In genomic region chr17:1197379-1197778, GRCh38 we compare ENCODE assay signal across 9 cellular contexts. TPM values are rescaled to one million over a fixed set of nuclear protein-coding genes. Genes with fewer than 3 reads are reported as not detected.
DNase-seq lines count a peak whose midpoint lies in the region; ATAC-seq and TF ChIP-seq lines count a peak whose summit lies in the region.
"Had no signal": no experiment of that assay in that cellular context is flagged by ENCODE, and none has a peak within 500 bp of the region (broad histone marks: within the 10 kb centered on the region; RNA-seq: fewer than 3 reads in every experiment).

No MANE protein-coding gene starts in this region.

- H2AFZ ChIP-seq in SU-DHL-6 (ENCODE audit: low read depth, low read length, severe bottlenecking) (no peak overlapping the region), hepatocyte (no peak overlapping the region)

- TF ChIP-seq EP300 in tibial nerve (IDR thresholded peaks at IDR 0.05), result peak; percentile 77 to 92

- H3K4me2 ChIP-seq in SU-DHL-6 (ENCODE audit: low read depth, low read length, poor library complexity, severe bottlenecking) (peak overlapping the region; percentile 67), hepatocyte (peak overlapping the region; percentile 56)

- H3K27ac ChIP-seq in SU-DHL-6 (ENCODE audit: low read depth, low read length) (peak overlapping the region; percentile 98), hepatocyte (peak overlapping the region; percentile 87), tibial nerve (peak overlapping the region; percentile 22 to 84 (median 76))
- H3K27ac ChIP-seq: C4-2B had no signal

- H3K79me2 ChIP-seq in SU-DHL-6 (ENCODE audit: insufficient read depth, low read length), result peaks cover 31% of the 10 kb centered on the region
- H3K79me2 ChIP-seq in hepatocyte, result no peaks in the 10 kb centered on the region

- peak overlapping the region; percentile 38 for H3K9ac ChIP-seq in SU-DHL-6 (ENCODE audit: low read length)

- no peak for TF ChIP-seq CTCF in SU-DHL-6 (IDR thresholded peaks at IDR 0.05; ENCODE audit: insufficient read depth, low read length, poor library complexity, severe bottlenecking)
- TF ChIP-seq CTCF in hepatocyte (IDR thresholded peaks at IDR 0.05; ENCODE audit: poor library complexity), result no peak
- no peak for TF ChIP-seq CTCF in tibial nerve (IDR thresholded peaks at IDR 0.05)

- peaks cover 46% of the 10 kb centered on the region for H3K4me1 Mint-ChIP-seq in activated T-cell treated with anti-CD3 and anti-CD28 coated beads, Interleukin-2, amount 50 U/mL, for 4 hours (ENCODE audit: low read depth)

- H3K4me1 ChIP-seq in hepatocyte (ENCODE audit: insufficient read depth) (peaks cover 11% of the 10 kb centered on the region), tibial nerve (peaks cover 0 to 24% (median 14%) of the 10 kb centered on the region in 4 donors)

- peaks cover 46% of the 10 kb centered on the region for H3F3A ChIP-seq in SU-DHL-6 (ENCODE audit: insufficient read depth)

- no peaks in the 10 kb centered on the region for H3K9me3 ChIP-seq in SU-DHL-6 (ENCODE audit: insufficient read depth, low read length)
- no peaks in the 10 kb centered on the region for H3K9me3 ChIP-seq in hepatocyte (ENCODE audit: low read depth)
- no peaks in the 10 kb centered on the region for H3K9me3 ChIP-seq in tibial nerve

- no peaks in the 10 kb centered on the region for H3K9me3 Mint-ChIP-seq in activated T-cell treated with anti-CD3 and anti-CD28 coated beads, Interleukin-2, amount 50 U/mL, for 4 hours

- H3K9me2 ChIP-seq in SU-DHL-6 (replicated peaks; ENCODE audit: insufficient read depth, low read length) (no peaks in the 10 kb centered on the region), hepatocyte (replicated peaks; ENCODE audit: insufficient read depth) (no peaks in the 10 kb centered on the region)

- no peaks in the 10 kb centered on the region for H3K27me3 Mint-ChIP-seq in activated T-cell treated with anti-CD3 and anti-CD28 coated beads, Interleukin-2, amount 50 U/mL, for 4 hours (ENCODE audit: low read depth)

- H3K4me3 ChIP-seq in SU-DHL-6 (ENCODE audit: insufficient read depth, low read length, poor library complexity, severe bottlenecking) (no peak overlapping the region), hepatocyte (no peak overlapping the region), tibial nerve (no peak overlapping the region)

- no peak overlapping the region for H3K4me3 Mint-ChIP-seq in activated T-cell treated with anti-CD3 and anti-CD28 coated beads, Interleukin-2, amount 50 U/mL, for 4 hours

- no peaks in the 10 kb centered on the region for H3K27me3 ChIP-seq in SU-DHL-6 (ENCODE audit: low read length)
- H3K27me3 ChIP-seq in hepatocyte, result no peaks in the 10 kb centered on the region
- H3K27me3 ChIP-seq in tibial nerve, result no peaks in the 10 kb centered on the region

- TF ChIP-seq POLR2A in tibial nerve (IDR thresholded peaks at IDR 0.05), result no peak

- WGBS in hepatocyte (ENCODE audit: low lambda C conversion rate, missing lambda C conversion rate), result 47% methylated on average over 3 of the region's 3 CpGs
- WGBS in tibial nerve, 2 donors, result 26 to 53% methylated on average over 3 of the region's 3 CpGs

- H3K36me3 ChIP-seq in SU-DHL-6 (ENCODE audit: low read length) (no peaks in the 10 kb centered on the region), hepatocyte (replicated peaks; ENCODE audit: insufficient read depth, low read depth) (no peaks in the 10 kb centered on the region), tibial nerve (no peaks in the 10 kb centered on the region)

- no peak for DNase-seq in activated T-cell treated with anti-CD3 and anti-CD28 coated beads, Interleukin-2, amount 50 U/mL, for 4 hours
- no peak for DNase-seq in activated T-cell treated with anti-CD3 and anti-CD28 coated beads for 4 hours
- peak; percentile 59 for DNase-seq in hepatocyte (ENCODE audit: low spot score)
- peak in 1 of 2 donors; percentile 76 for DNase-seq in tibial nerve (ENCODE audit: low spot score in 2 of 2)
- no peak for DNase-seq in cortex of kidney (lab: John Stamatoyannopoulos, UW)
- no peak for DNase-seq in NCI-H1417 (lab: John Stamatoyannopoulos, UW)
- DNase-seq in ureter (ENCODE audit: low spot score), result no peak

- ATAC-seq in activated T-cell treated with anti-CD3 and anti-CD28 coated beads, Interleukin-2, amount 50 U/mL, for 4 hours, result peak; percentile 24 to 38

- H3K36me3 Mint-ChIP-seq in activated T-cell treated with anti-CD3 and anti-CD28 coated beads, Interleukin-2, amount 50 U/mL, for 4 hours (ENCODE audit: insufficient read depth), result no peaks in the 10 kb centered on the region

- H4K20me1 ChIP-seq in SU-DHL-6 (ENCODE audit: low read depth, low read length) (no peaks in the 10 kb centered on the region), hepatocyte (ENCODE audit: insufficient read depth, poor library complexity, severe bottlenecking) (no peaks in the 10 kb centered on the region)

RNA-seq across cellular contexts. Expression of gene ABR, which starts 17.6 kb away (rescaled TPM):
- 10 to 100 TPM; 41.0 to 44.7 (median 43.3) TPM for total RNA-seq in activated T-cell treated with anti-CD3 and anti-CD28 coated beads, Interleukin-2, amount 50 U/mL, for 4 hours
- 51.5 and 130 TPM in 2 replicates for total RNA-seq in hepatocyte
- 26.8 and 29.5 TPM in 2 replicates for polyA plus RNA-seq in hepatocyte
- total RNA-seq in tibial nerve, result 100 to 1,000 TPM in 2 of 4 donors, 10 to 100 TPM in 2; 88.8 to 193 (median 133) TPM
- 207 TPM for total RNA-seq in ureter
